24 cellular contexts compared by ENCODE assay signal in genomic region chr3:65507446-65507845, GRCh38.
"Had no signal": no experiment of that assay in that cellular context is flagged by ENCODE, and none has a peak within 500 bp of the region (broad histone marks: within the 10 kb centered on the region; RNA-seq: fewer than 3 reads in every experiment).

No MANE protein-coding gene starts in this region.

- H3K27ac ChIP-seq: neural progenitor cell, pancreas, prostate gland, right lobe of liver, sigmoid colon, stomach, thoracic aorta, thyroid gland, tibial nerve, upper lobe of left lung, vagina had no signal

- H3K9me3 ChIP-seq: pancreas, prostate gland, right lobe of liver, sigmoid colon, stomach, thoracic aorta, thyroid gland, tibial nerve, upper lobe of left lung, vagina had no signal

- ATAC-seq: natural killer cell; pancreas; right cardiac atrium; right lobe of liver; stimulated activated effector memory CD8-positive, alpha-beta T cell treated with anti-CD3 and anti-CD28 coated beads, Interleukin-12 subunit alpha, Interleukin-12 subunit beta, amount 100 ng/mL, for 72 hours; stimulated activated naive B cell treated with anti-CD40 and anti-IgM and Interleukin-4, amounts not matched to agents 10 μg/mL and 1 μg/mL and 100 μg/mL, for 72 hours had no signal

- DNase-seq: natural killer cell; occipital lobe; pancreas; right cardiac atrium; right lobe of liver; sigmoid colon; small intestine; stimulated activated CD4-positive, alpha-beta T cell treated with anti-CD3 and anti-CD28 coated beads, Interleukin-15, amount 100 ng/mL, for 24 hours; stimulated activated CD4-positive, alpha-beta T cell treated with anti-CD3 and anti-CD28 coated beads, Interleukin-2, amount 100 ng/mL, for 24 hours; stimulated activated CD4-positive, alpha-beta T cell treated with anti-CD3 and anti-CD28 coated beads, Interleukin-2, amount 100 ng/mL, for 48 hours; stimulated activated CD4-positive, alpha-beta T cell treated with anti-CD3 and anti-CD28 coated beads, Interleukin-4, amount 100 ng/mL, for 24 hours; stimulated activated naive B cell treated with anti-CD40 and anti-IgM and Interleukin-4, amounts not matched to agents 10 μg/mL and 1 μg/mL and 100 μg/mL, for 72 hours; stimulated activated naive CD4-positive, alpha-beta T cell treated with Interleukin-2 at 50 U/mL for 16 hours; stomach; thyroid gland; trophoblast cell had no signal

- FAIRE-seq: pancreas, small intestine, urothelium cell line had no signal

- H3K4me1 ChIP-seq: pancreas, prostate gland, right lobe of liver, sigmoid colon, stomach, thyroid gland, tibial nerve, upper lobe of left lung had no signal

- H3K4me2 ChIP-seq: neural progenitor cell had no signal

- H3K4me3 ChIP-seq: neural progenitor cell, pancreas, prostate gland, right lobe of liver, sigmoid colon, stomach, thoracic aorta, thyroid gland, tibial nerve, upper lobe of left lung, vagina had no signal
